ENCODE assay signal across 15 cellular contexts in genomic region chr1:175225805-175226129, GRCh38. TPM values are rescaled to one million over a fixed set of nuclear protein-coding genes. Genes with fewer than 3 reads are reported as not detected.
DNase-seq lines count a peak whose midpoint lies in the region; ATAC-seq and TF ChIP-seq lines count a peak whose summit lies in the region.
"Had no signal": no experiment of that assay in that cellular context is flagged by ENCODE, and none has a peak within 500 bp of the region (broad histone marks: within the 10 kb centered on the region; RNA-seq: fewer than 3 reads in every experiment).

No MANE protein-coding gene starts in this region.

- H3K4me3 Mint-ChIP-seq in IgD-negative memory B cell, result peak overlapping the region in 3 of 4 donors; percentile 3 to 90 (median 87)

- no peaks in the 10 kb centered on the region for H3K36me3 ChIP-seq in Peyer's patch
- H3K36me3 ChIP-seq: heart left ventricle, left ventricle myocardium inferior had no signal

- H3K27ac ChIP-seq in Peyer's patch, result peak overlapping the region in 1 of 4 donors; percentile 70
- H3K27ac ChIP-seq: heart left ventricle, left ventricle myocardium inferior had no signal

- DNase-seq in GM12864 (ENCODE audit: low read depth), result no peak
- DNase-seq in activated CD8-positive, alpha-beta memory T cell treated with anti-CD3 and anti-CD28 coated beads for 24 hours, result no peak
- no peak for DNase-seq in SHP77 treated with DMSO at 0.1 percent for 48 hours (lab: John Stamatoyannopoulos, UW)
- DNase-seq in NCI-H146 (lab: John Stamatoyannopoulos, UW), result no peak
- no peak for DNase-seq in Peyer's patch
- DNase-seq: activated CD8-positive, alpha-beta memory T cell treated with anti-CD3 and anti-CD28 coated beads, Interleukin-2, amount 50 U/mL, for 4 hours; effector memory CD4-positive, alpha-beta T cell; heart left ventricle; left ventricle myocardium inferior; NCI-H1694 treated with DMSO at 0.1 percent for 48 hours; T-helper 2 cell had no signal

- no peaks in the 10 kb centered on the region for H3K36me3 Mint-ChIP-seq in IgD-negative memory B cell

- no peaks in the 10 kb centered on the region for H3K9me3 ChIP-seq in Peyer's patch
- H3K9me3 ChIP-seq: heart left ventricle, left ventricle myocardium inferior had no signal

- H3K4me1 ChIP-seq in Peyer's patch, result peaks cover 0 to 7% (median 0%) of the 10 kb centered on the region in 4 donors

- peak; percentile 26 for ATAC-seq in GM19452 (IDR thresholded peaks at IDR 0.05; ENCODE audit: unreplicated experiment)
- peak; percentile 21 for ATAC-seq in HG02884 (IDR thresholded peaks at IDR 0.05; ENCODE audit: unreplicated experiment)
- ATAC-seq: heart left ventricle had no signal

- peaks cover 46 to 56% (median 52%) of the 10 kb centered on the region in 3 donors for H3K4me1 Mint-ChIP-seq in IgD-negative memory B cell

- H3K27me3 Mint-ChIP-seq in IgD-negative memory B cell, result no peaks in the 10 kb centered on the region

- TF ChIP-seq CTCF in GM12864 (IDR thresholded peaks at IDR 0.05; ENCODE audit: low read depth, low read length, missing control alignments), result peak; percentile 35
- peak in 2 of 6 experiments; percentile 29 to 55 for TF ChIP-seq CTCF in Peyer's patch (IDR thresholded peaks at IDR 0.05)

- H3K9me3 Mint-ChIP-seq in IgD-negative memory B cell, result no peaks in the 10 kb centered on the region

- H3K27me3 ChIP-seq in Peyer's patch, result no peaks in the 10 kb centered on the region
- H3K27me3 ChIP-seq: heart left ventricle had no signal

- H3K27ac Mint-ChIP-seq in IgD-negative memory B cell, result peak overlapping the region; percentile 67 to 97 (median 91)

- H3K4me3 ChIP-seq in GM12864 (ENCODE audit: low read depth, low read length) (no peak overlapping the region), Peyer's patch (no peak overlapping the region)
- H3K4me3 ChIP-seq: heart left ventricle, left ventricle myocardium inferior had no signal

- no peak for TF ChIP-seq POLR2A in Peyer's patch (IDR thresholded peaks at IDR 0.05)

RNA-seq across cellular contexts. Expression of gene KIAA0040, which starts 33.2 kb away (rescaled TPM):
- polyA plus RNA-seq in IgD-negative memory B cell, result 85.7 TPM
- 10 to 100 TPM in 2 of 4 donors, 1 to 10 TPM in 2; 9.7 to 52.8 (median 10.3) TPM for total RNA-seq in Peyer's patch
- polyA plus RNA-seq: neural cell had no signal
